ENCODE assay signal across 1 cellular context in the genomic region with DNA sequence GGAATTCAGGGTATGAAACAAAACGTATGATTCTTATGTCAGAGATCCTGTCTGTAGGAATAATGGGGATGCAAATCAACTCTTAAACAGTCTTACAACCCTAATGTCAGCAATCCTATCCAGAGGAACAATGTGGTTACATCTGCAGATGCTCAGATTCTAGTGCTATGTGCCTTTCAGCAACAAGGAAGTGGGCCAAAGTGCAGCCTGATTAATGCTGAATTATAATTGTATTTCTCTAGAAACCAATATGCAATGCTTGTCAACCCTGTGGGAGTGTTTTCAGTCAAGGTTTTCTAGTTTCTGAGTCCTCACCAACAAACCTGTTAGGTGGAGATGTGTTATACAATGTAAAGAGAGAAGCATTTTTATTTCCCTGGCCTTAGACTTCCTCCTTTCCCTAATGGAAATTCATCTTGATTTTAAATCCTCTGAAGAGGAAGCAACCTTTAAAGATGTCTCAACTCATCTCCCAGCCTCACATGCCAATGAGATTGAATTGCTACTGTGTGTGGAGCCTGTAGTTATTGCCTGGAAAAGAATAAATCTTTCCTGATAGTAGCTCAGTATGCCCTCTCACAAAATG.
TF ChIP-seq lines count a peak whose summit lies in the region.

No MANE protein-coding gene starts in this region.

TF ChIP-seq in GM12878, 131 proteins besides CTCF, POLR2A, EP300 and RAD21:
- TF ChIP-seq BRCA1 (IDR thresholded peaks at IDR 0.05; ENCODE audit: low read depth, low read length) (no peak), SMAD1 (IDR thresholded peaks at IDR 0.05; ENCODE audit: low read depth, partially characterized antibody) (no peak), SPI1 (IDR thresholded peaks at IDR 0.05; ENCODE audit: borderline replicate concordance, insufficient read depth, low read depth, low read length) (peak; percentile 20; the same call in 1 of the 2 replicates), BMI1 (IDR thresholded peaks at IDR 0.05; ENCODE audit: borderline replicate concordance) (no peak), CHD1 (IDR thresholded peaks at IDR 0.05; ENCODE audit: low read depth, low read length) (no peak), MEF2A (IDR thresholded peaks at IDR 0.05; ENCODE audit: insufficient read depth, low read depth, low read length) (no peak)
- TF ChIP-seq, protein P1, sequence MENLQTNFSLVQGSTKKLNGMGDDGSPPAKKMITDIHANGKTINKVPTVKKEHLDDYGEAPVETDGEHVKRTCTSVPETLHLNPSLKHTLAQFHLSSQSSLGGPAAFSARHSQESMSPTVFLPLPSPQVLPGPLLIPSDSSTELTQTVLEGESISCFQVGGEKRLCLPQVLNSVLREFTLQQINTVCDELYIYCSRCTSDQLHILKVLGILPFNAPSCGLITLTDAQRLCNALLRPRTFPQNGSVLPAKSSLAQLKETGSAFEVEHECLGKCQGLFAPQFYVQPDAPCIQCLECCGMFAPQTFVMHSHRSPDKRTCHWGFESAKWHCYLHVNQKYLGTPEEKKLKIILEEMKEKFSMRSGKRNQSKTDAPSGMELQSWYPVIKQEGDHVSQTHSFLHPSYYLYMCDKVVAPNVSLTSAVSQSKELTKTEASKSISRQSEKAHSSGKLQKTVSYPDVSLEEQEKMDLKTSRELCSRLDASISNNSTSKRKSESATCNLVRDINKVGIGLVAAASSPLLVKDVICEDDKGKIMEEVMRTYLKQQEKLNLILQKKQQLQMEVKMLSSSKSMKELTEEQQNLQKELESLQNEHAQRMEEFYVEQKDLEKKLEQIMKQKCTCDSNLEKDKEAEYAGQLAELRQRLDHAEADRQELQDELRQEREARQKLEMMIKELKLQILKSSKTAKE (IDR thresholded peaks at IDR 0.05; ENCODE audit: low read depth, poor library complexity, severe bottlenecking) = no peak
